In the genomic region with DNA sequence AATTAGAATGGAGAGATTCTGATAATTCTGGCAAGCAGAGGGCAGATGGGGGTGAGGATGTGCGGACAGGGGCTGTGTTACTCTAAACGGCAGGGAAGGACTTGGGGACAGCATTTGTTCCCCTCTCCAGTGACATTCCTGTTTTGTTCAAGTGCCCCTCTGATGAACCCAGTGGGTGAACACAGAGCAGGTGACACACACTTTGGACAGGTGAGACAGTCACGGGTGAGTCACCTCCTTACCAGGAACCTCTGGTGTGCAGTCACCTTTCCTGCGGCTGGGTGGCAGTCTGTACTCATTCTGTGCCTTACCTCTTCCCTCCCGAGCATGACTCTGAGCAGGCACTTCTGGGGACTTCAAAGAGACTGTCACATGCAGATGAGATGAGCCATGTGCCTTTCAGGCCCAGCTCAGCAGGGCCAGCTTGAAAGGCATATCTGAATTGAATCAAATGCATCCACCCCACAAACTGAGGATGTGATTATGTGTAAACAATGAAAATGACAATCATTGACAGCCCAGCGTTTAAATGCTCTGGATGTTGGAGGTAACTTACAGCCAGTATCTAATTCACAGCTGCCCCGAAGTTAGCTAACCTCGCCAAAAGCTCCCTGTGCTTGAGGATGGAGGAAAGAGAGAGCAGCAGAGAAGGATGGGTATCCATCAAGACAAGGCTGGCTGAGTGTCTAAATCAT, we compare ENCODE assay signal across 8 cellular contexts.
DNase-seq lines count a peak whose midpoint lies in the region; ATAC-seq, FAIRE-seq and TF ChIP-seq lines count a peak whose summit lies in the region.
"Not testable (repeated sequence)": the region's sequence is repeated elsewhere in the genome, so short reads cannot be mapped to it uniquely, and the experiment has no call there.

No MANE protein-coding gene starts in this region.

- not testable (repeated sequence) for H4K20me1 ChIP-seq in OCI-LY7 (ENCODE audit: insufficient read depth, low read length); endothelial cell of umbilical vein (replicated peaks; ENCODE audit: control insufficient read depth, extremely low read depth, insufficient read depth, low read length)

- H3K9me3 Mint-ChIP-seq in naive thymus-derived CD8-positive, alpha-beta T cell = not testable (repeated sequence)

- not testable (repeated sequence) for H3K9me1 ChIP-seq in endothelial cell of umbilical vein (replicated peaks; ENCODE audit: control insufficient read depth, extremely low read depth, insufficient read depth, low read length)

- H3K4me1 Mint-ChIP-seq in naive thymus-derived CD8-positive, alpha-beta T cell = peaks cover 0 to 10% (median under 1%) of the 10 kb centered on the region in 4 donors

- not testable (repeated sequence) for BruUV-seq in OCI-LY7 (replicated peaks; lab: Mats Ljungman, UMichigan); endothelial cell of umbilical vein (replicated peaks; lab: Mats Ljungman, UMichigan)

- H3K4me1 ChIP-seq in BE2C; endothelial cell of umbilical vein (ENCODE audit: control insufficient read depth, extremely low read depth, insufficient read depth, low read length): not testable (repeated sequence)
- peaks cover 22% of the 10 kb centered on the region for H3K4me1 ChIP-seq in OCI-LY7 (ENCODE audit: insufficient read depth, low read length, poor library complexity, severe bottlenecking)

- peak overlapping the region in 1 of 10 donors; percentile 32 for H3K27ac Mint-ChIP-seq in naive thymus-derived CD8-positive, alpha-beta T cell

- H3K79me2 ChIP-seq in OCI-LY7 (ENCODE audit: insufficient read depth, low read depth, low read length) = not testable (repeated sequence)
- H3K79me2 ChIP-seq in endothelial cell of umbilical vein (ENCODE audit: control insufficient read depth, insufficient read depth, low read length) = peaks cover 80% of the 10 kb centered on the region

- H3K36me3 Mint-ChIP-seq in naive thymus-derived CD8-positive, alpha-beta T cell = not testable (repeated sequence)

- peak; percentile 3; the same call in 1 of the 2 replicates for TF ChIP-seq CTCF in BE2C (IDR thresholded peaks at IDR 0.05; ENCODE audit: low read depth, low read length)
- TF ChIP-seq CTCF in OCI-LY7 (conservative IDR thresholded peaks at IDR 0.05; ENCODE audit: low read length) = peak; percentile 49; the same call in 1 of the 2 replicates
- TF ChIP-seq CTCF in endothelial cell of umbilical vein (IDR thresholded peaks at IDR 0.05; ENCODE audit: extremely low read depth in 1 of 2, insufficient read depth in 1 of 2, low read depth in 1 of 2, low read length in 2 of 2) = not testable (repeated sequence)

- not testable (repeated sequence) for H3K27ac ChIP-seq in OCI-LY7 (ENCODE audit: low read depth, low read length, poor library complexity, severe bottlenecking); endothelial cell of umbilical vein (ENCODE audit: insufficient read depth, low read depth, low read length)

- H3K4me3 ChIP-seq in BE2C (ENCODE audit: low read depth, low read length); OCI-LY7 (ENCODE audit: low read depth, low read length, poor library complexity, severe bottlenecking); endothelial cell of umbilical vein (replicated peaks in 1 of 3; ENCODE audit: insufficient read depth in 1 of 3, low read depth in 1 of 3, low read length in 3 of 3): not testable (repeated sequence)

- not testable (repeated sequence) for H3K4me2 ChIP-seq in OCI-LY7 (ENCODE audit: low read length); endothelial cell of umbilical vein (ENCODE audit: insufficient read depth, low read length)

- not testable (repeated sequence) for H2AFZ ChIP-seq in OCI-LY7 (ENCODE audit: low read length); endothelial cell of umbilical vein (ENCODE audit: low read depth, low read length)

- dilution Hi-C loops in endothelial cell of umbilical vein (cut with MboI; ENCODE audit: extremely low pct_ligation_motif_present, low sequenced_read_pairs) = not testable (repeated sequence)

- ATAC-seq in GM19025 (IDR thresholded peaks at IDR 0.05; ENCODE audit: low read depth, unreplicated experiment) = peak; percentile 80
- ATAC-seq in GM21825 (IDR thresholded peaks at IDR 0.05; ENCODE audit: unreplicated experiment) = peak; percentile 74
- ATAC-seq in HG03097 (IDR thresholded peaks at IDR 0.05; ENCODE audit: low FRiP score, unreplicated experiment) = peak; percentile 65
- ATAC-seq in naive thymus-derived CD8-positive, alpha-beta T cell = peak; percentile 98 to 99

- not testable (repeated sequence) for DNase-seq in BE2C; OCI-LY7 (ENCODE audit: low spot score); endothelial cell of umbilical vein (ENCODE audit: low read depth, low spot score); naive thymus-derived CD8-positive, alpha-beta T cell
- DNase-seq in activated CD8-positive, alpha-beta memory T cell treated with anti-CD3 and anti-CD28 coated beads for 24 hours = peak; percentile 65

- not testable (repeated sequence) for H3K27me3 ChIP-seq in BE2C; endothelial cell of umbilical vein (ENCODE audit: control insufficient read depth in 2 of 2, insufficient read depth in 2 of 2, low read length in 2 of 2)

- POLR2A ChIA-PET in OCI-LY7 (lab: Charles Lee); endothelial cell of umbilical vein (lab: Charles Lee); naive thymus-derived CD8-positive, alpha-beta T cell (lab: Charles Lee): not testable (repeated sequence)

- not testable (repeated sequence) for H3K9me3 ChIP-seq in BE2C; OCI-LY7 (ENCODE audit: low read length); endothelial cell of umbilical vein (replicated peaks; ENCODE audit: control insufficient read depth, insufficient read depth, low read length)

- not testable (repeated sequence) for H3K9ac ChIP-seq in endothelial cell of umbilical vein (replicated peaks; ENCODE audit: extremely low read depth, insufficient read depth, low read length)

- H3K4me3 Mint-ChIP-seq in naive thymus-derived CD8-positive, alpha-beta T cell = not testable (repeated sequence)

- not testable (repeated sequence) for H3K27me3 Mint-ChIP-seq in naive thymus-derived CD8-positive, alpha-beta T cell

- CTCF ChIA-PET in OCI-LY7 (lab: Charles Lee; ENCODE audit: unreplicated experiment); endothelial cell of umbilical vein (lab: Charles Lee): not testable (repeated sequence)

- not testable (repeated sequence) for H3K9me2 ChIP-seq in OCI-LY7 (ENCODE audit: insufficient read depth, low read length)

- peak; percentile 57 for FAIRE-seq in endothelial cell of umbilical vein (lab: Jason Lieb, UNC)

- not testable (repeated sequence) for H3K36me3 ChIP-seq in BE2C; OCI-LY7 (ENCODE audit: insufficient read depth, low read length); endothelial cell of umbilical vein (ENCODE audit: control insufficient read depth in 2 of 2, extremely low read depth in 1 of 2, insufficient read depth in 2 of 2, low read length in 2 of 2)

- intact Hi-C loops in OCI-LY7 (cut with micrococcal nuclease; ENCODE audit: unreplicated experiment); endothelial cell of umbilical vein (cut with micrococcal nuclease): not testable (repeated sequence)

- not testable (repeated sequence) for TF ChIP-seq POLR2A in endothelial cell of umbilical vein (IDR thresholded peaks at IDR 0.05; ENCODE audit: low read depth, low read length)
